In the genomic region with DNA sequence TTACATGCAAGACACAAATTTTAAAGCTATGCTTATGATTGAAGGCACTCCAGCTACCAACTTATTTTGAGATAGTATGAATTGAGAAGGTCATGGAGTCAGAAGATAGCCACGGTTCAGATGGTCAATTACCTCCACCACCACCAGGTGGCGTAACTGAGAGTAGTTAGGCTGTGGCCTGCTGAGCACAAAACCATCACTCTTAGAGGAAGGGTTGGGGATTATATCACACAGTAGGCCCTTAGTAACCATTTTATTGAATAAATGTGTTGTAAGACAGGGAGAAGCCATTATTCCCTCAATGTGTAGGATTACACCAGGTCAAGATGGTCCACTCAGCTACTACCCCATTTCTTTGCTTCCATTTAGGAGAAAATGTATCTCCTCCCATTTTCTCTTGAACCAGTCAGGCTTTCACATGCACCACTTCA, we compare ENCODE assay signal across 8 cellular contexts. TPM values are rescaled to one million over a fixed set of nuclear protein-coding genes. Genes with fewer than 3 reads are reported as not detected.
DNase-seq lines count a peak whose midpoint lies in the region; ATAC-seq, FAIRE-seq and TF ChIP-seq lines count a peak whose summit lies in the region.

No MANE protein-coding gene starts in this region.

- H3K27me3 ChIP-seq in brain microvascular endothelial cell (replicated peaks), result no peaks in the 10 kb centered on the region

- H3K9me3 ChIP-seq in kidney (ENCODE audit: control insufficient read depth in 1 of 2, low read length in 2 of 2), result no peaks in the 10 kb centered on the region

- intact Hi-C loops in kidney (cut with DNase I), result no loop called here

- FAIRE-seq in TTC549 (lab: Jason Lieb, UNC), result peak; percentile 80
- peak; percentile 35 for FAIRE-seq in kidney (lab: Jason Lieb, UNC)

- H3K4me1 ChIP-seq in kidney (ENCODE audit: control insufficient read depth in 1 of 2, insufficient read depth in 1 of 2, low read depth in 1 of 2, low read length in 2 of 2), result no peaks in the 10 kb centered on the region

- H3K36me3 ChIP-seq in brain microvascular endothelial cell (replicated peaks) (peaks cover 4% of the 10 kb centered on the region), kidney (ENCODE audit: control insufficient read depth in 1 of 2, insufficient read depth in 2 of 2, low read length in 2 of 2) (peaks cover 3 to 5% of the 10 kb centered on the region in 2 donors)

- no peak overlapping the region for H3K9ac ChIP-seq in kidney (ENCODE audit: low read length in 2 of 2)

- no peak overlapping the region for H3K4me3 ChIP-seq in GM12864 (ENCODE audit: low read depth, low read length)
- no peak overlapping the region for H3K4me3 ChIP-seq in brain microvascular endothelial cell (ENCODE audit: low read depth, low read length)
- H3K4me3 ChIP-seq in kidney (ENCODE audit: low read length in 2 of 2), result no peak overlapping the region

- H3K27ac ChIP-seq in brain microvascular endothelial cell, result no peak overlapping the region
- no peak overlapping the region for H3K27ac ChIP-seq in kidney (ENCODE audit: low read depth in 2 of 2, low read length in 2 of 2)

- TF ChIP-seq CTCF in GM12864 (IDR thresholded peaks at IDR 0.05; ENCODE audit: low read depth, low read length, missing control alignments) (peak; percentile 89), brain microvascular endothelial cell (IDR thresholded peaks at IDR 0.05; ENCODE audit: low read depth, low read length, missing control alignments) (peak; percentile 89), kidney (IDR thresholded peaks at IDR 0.05; ENCODE audit: borderline replicate concordance, extremely low read depth, insufficient read depth) (peak; percentile 81)

- in situ Hi-C loops in brain microvascular endothelial cell (cut with HindIII; ENCODE audit: low pct_ligation_motif_present, low sequenced_read_pairs), result no loop called here

- ATAC-seq in HG03025 (IDR thresholded peaks at IDR 0.05; ENCODE audit: low FRiP score, unreplicated experiment), result no peak

- DNase-seq in GM12864 (ENCODE audit: low read depth) (peak; percentile 39), HCEC 1CT (peak; percentile 44), NCI-H1048 (lab: John Stamatoyannopoulos, UW) (peak; percentile 29), brain microvascular endothelial cell (peak; percentile 63), kidney (no peak)
- DNase-seq in stimulated activated CD4-positive, alpha-beta T cell treated with anti-CD3 and anti-CD28 coated beads, Interleukin-4, amount 100 ng/mL, for 48 hours (ENCODE audit: low read depth in 2 of 2), result peak; percentile 64 to 68

RNA-seq across cellular contexts. Expression of a gene that starts 18.8 kb away (rescaled TPM):
- total RNA-seq in kidney, result 1.8 TPM
- polyA plus RNA-seq in kidney (ENCODE audit: insufficient read depth, low read depth, low replicate concordance), result 0.71 TPM

RNA-seq across cellular contexts. Expression of a gene that starts 45.4 kb away (rescaled TPM):
- total RNA-seq in kidney, result 24.2 TPM
- polyA plus RNA-seq in kidney (ENCODE audit: insufficient read depth, low read depth, low replicate concordance), result 49.8 TPM

RNA-seq across cellular contexts. Expression of a gene that starts 49.0 kb away (rescaled TPM):
- total RNA-seq in kidney, result 13.5 TPM
- polyA plus RNA-seq in kidney (ENCODE audit: insufficient read depth, low read depth, low replicate concordance), result 9.1 TPM

RNA-seq across cellular contexts. Expression of a gene that starts 55.9 kb away (rescaled TPM):
- 52.7 TPM for total RNA-seq in kidney
- polyA plus RNA-seq in kidney (ENCODE audit: insufficient read depth, low read depth, low replicate concordance), result 22.8 TPM
